In genomic region chr11:16365456-16366355, GRCh38 we compare ENCODE assay signal across 16 cellular contexts. TPM values are rescaled to one million over a fixed set of nuclear protein-coding genes. Genes with fewer than 3 reads are reported as not detected.
A peak's percentile ranks its signal among the peaks of the same experiment; 100 is the strongest.
DNase-seq lines count a peak whose midpoint lies in the region; ATAC-seq and TF ChIP-seq lines count a peak whose summit lies in the region.
"Had no signal": no experiment of that assay in that cellular context is flagged by ENCODE, and none has a peak within 500 bp of the region (broad histone marks: within the 10 kb centered on the region; RNA-seq: fewer than 3 reads in every experiment).

No MANE protein-coding gene starts in this region.

- no peak overlapping the region for H3K4me3 Mint-ChIP-seq in neural progenitor cell
- H3K4me3 Mint-ChIP-seq: activated naive CD8-positive, alpha-beta T cell treated with anti-CD3 and anti-CD28 coated beads, Interleukin-2, amount 50 U/mL, for 24 hours; activated T-helper 17 cell treated with anti-CD3 and anti-CD28 coated beads, Interleukin-2, amount 50 U/mL, for 72 hours; dendritic cell treated with granulocyte-macrophage colony-stimulating factor and Interleukin-4, amounts not matched to agents 40 ng/mL and 50 ng/mL, for 4 days had no signal

- H3K27me3 ChIP-seq in neural progenitor cell = peaks cover 81% of the 10 kb centered on the region
- H3K27me3 ChIP-seq: SJSA1, spleen had no signal

- H3K79me2 ChIP-seq in neural progenitor cell (ENCODE audit: low read depth) = no peaks in the 10 kb centered on the region

- TF ChIP-seq CTCF in neural progenitor cell (IDR thresholded peaks at IDR 0.05) = no peak

- H4K20me1 ChIP-seq in neural progenitor cell (ENCODE audit: low read depth) = no peaks in the 10 kb centered on the region

- ATAC-seq in GM21825 (IDR thresholded peaks at IDR 0.05; ENCODE audit: unreplicated experiment) = no peak
- ATAC-seq: activated naive CD8-positive, alpha-beta T cell treated with anti-CD3 and anti-CD28 coated beads, Interleukin-2, amount 50 U/mL, for 24 hours; activated T-helper 17 cell treated with anti-CD3 and anti-CD28 coated beads, Interleukin-2, amount 50 U/mL, for 72 hours; GM12878 had no signal

- peak overlapping the region; percentile 52 for H3K4me3 ChIP-seq in SK-N-MC
- H3K4me3 ChIP-seq in neural progenitor cell = no peak overlapping the region
- H3K4me3 ChIP-seq: GM12878, SJSA1, spleen had no signal

- H3K27ac ChIP-seq in SK-N-MC (peak overlapping the region; percentile 79), neural progenitor cell (no peak overlapping the region)
- H3K27ac ChIP-seq: SJSA1, spleen had no signal

- H3K36me3 Mint-ChIP-seq in neural progenitor cell = peaks cover 2% of the 10 kb centered on the region

- H3K27ac Mint-ChIP-seq in neural progenitor cell = peak overlapping the region; percentile 74
- H3K27ac Mint-ChIP-seq: activated naive CD8-positive, alpha-beta T cell treated with anti-CD3 and anti-CD28 coated beads, Interleukin-2, amount 50 U/mL, for 24 hours; activated T-helper 17 cell treated with anti-CD3 and anti-CD28 coated beads, Interleukin-2, amount 50 U/mL, for 72 hours; dendritic cell treated with granulocyte-macrophage colony-stimulating factor and Interleukin-4, amounts not matched to agents 40 ng/mL and 50 ng/mL, for 4 days; progenitor cell of endocrine pancreas had no signal

- H3K4me2 ChIP-seq in neural progenitor cell = no peak overlapping the region

- H2AFZ ChIP-seq in neural progenitor cell (replicated peaks) = no peak overlapping the region

- H3K27me3 Mint-ChIP-seq in neural progenitor cell (ENCODE audit: insufficient read depth, low read depth) = peaks cover 2% of the 10 kb centered on the region
- H3K27me3 Mint-ChIP-seq: activated naive CD8-positive, alpha-beta T cell treated with anti-CD3 and anti-CD28 coated beads, Interleukin-2, amount 50 U/mL, for 24 hours; activated T-helper 17 cell treated with anti-CD3 and anti-CD28 coated beads, Interleukin-2, amount 50 U/mL, for 72 hours; dendritic cell treated with granulocyte-macrophage colony-stimulating factor and Interleukin-4, amounts not matched to agents 40 ng/mL and 50 ng/mL, for 4 days had no signal

- peaks cover 7% of the 10 kb centered on the region for H3K36me3 ChIP-seq in SK-N-MC (ENCODE audit: insufficient read depth, low read length)
- H3K36me3 ChIP-seq in neural progenitor cell = no peaks in the 10 kb centered on the region
- H3K36me3 ChIP-seq: SJSA1, spleen had no signal

- H3K9ac ChIP-seq in SK-N-MC (ENCODE audit: insufficient read length) (peak overlapping the region; percentile 30), neural progenitor cell (no peak overlapping the region)

- no peaks in the 10 kb centered on the region for H3K4me1 ChIP-seq in neural progenitor cell
- H3K4me1 ChIP-seq: spleen had no signal

- H3K4me1 Mint-ChIP-seq in neural progenitor cell = peaks cover 16% of the 10 kb centered on the region
- H3K4me1 Mint-ChIP-seq: activated naive CD8-positive, alpha-beta T cell treated with anti-CD3 and anti-CD28 coated beads, Interleukin-2, amount 50 U/mL, for 24 hours; activated T-helper 17 cell treated with anti-CD3 and anti-CD28 coated beads, Interleukin-2, amount 50 U/mL, for 72 hours had no signal

- DNase-seq in DMS53 treated with DMSO at 0.1 percent for 48 hours (lab: John Stamatoyannopoulos, UW; ENCODE audit: unreplicated experiment) = peak; percentile 11
- DNase-seq in NCI-H2029 treated with DMSO at 0.1 percent for 48 hours (lab: John Stamatoyannopoulos, UW) = peak; percentile 47
- no peak for DNase-seq in SK-N-MC (ENCODE audit: low read depth, low spot score)
- DNase-seq in neural progenitor cell (ENCODE audit: low spot score) = no peak
- DNase-seq in HCEC 1CT = no peak
- DNase-seq in iPS-NIHi7 (ENCODE audit: extremely low spot score) = no peak
- DNase-seq: activated naive CD8-positive, alpha-beta T cell treated with anti-CD3 and anti-CD28 coated beads, Interleukin-2, amount 50 U/mL, for 24 hours; AML-193; NCI-H524 treated with DMSO at 0.1 percent for 48 hours; spleen had no signal

- no peaks in the 10 kb centered on the region for H3F3A ChIP-seq in neural progenitor cell (ENCODE audit: low read depth)

- H3K9me3 Mint-ChIP-seq in neural progenitor cell = peaks cover 2% of the 10 kb centered on the region
- H3K9me3 Mint-ChIP-seq: activated naive CD8-positive, alpha-beta T cell treated with anti-CD3 and anti-CD28 coated beads, Interleukin-2, amount 50 U/mL, for 24 hours; dendritic cell treated with granulocyte-macrophage colony-stimulating factor and Interleukin-4, amounts not matched to agents 40 ng/mL and 50 ng/mL, for 4 days had no signal

- H3K9me3 ChIP-seq in SK-N-MC (ENCODE audit: low read depth, low read length) = no peaks in the 10 kb centered on the region
- H3K9me3 ChIP-seq in neural progenitor cell (ENCODE audit: low read depth) = no peaks in the 10 kb centered on the region
- H3K9me3 ChIP-seq: SJSA1, spleen had no signal

RNA-seq across cellular contexts. Expression of gene SOX6, which starts 9.4 kb away (rescaled TPM):
- 7.6 and 8.3 TPM in 2 replicates for total RNA-seq in neural progenitor cell (ENCODE audit: low replicate concordance)

Comparison
In these comparisons a context has a peak if more than half of its experiments do, and no peak if none do; other contexts are left out.
1. DNase-seq: peak in DMS53 treated with DMSO at 0.1 percent for 48 hours (single experiment) and NCI-H2029 treated with DMSO at 0.1 percent for 48 hours (single experiment); none in SK-N-MC (single experiment), neural progenitor cell (single experiment), HCEC 1CT (single experiment) and iPS-NIHi7 (single experiment).